Comparison of ENCODE assay signal across 12 cellular contexts in genomic region chr19:6489278-6490061, GRCh38. TPM values are rescaled to one million over a fixed set of nuclear protein-coding genes. Genes with fewer than 3 reads are reported as not detected.
A peak's percentile ranks its signal among the peaks of the same experiment; 100 is the strongest.
DNase-seq lines count a peak whose midpoint lies in the region; ATAC-seq and TF ChIP-seq lines count a peak whose summit lies in the region.
"Had no signal": no experiment of that assay in that cellular context is flagged by ENCODE, and none has a peak within 500 bp of the region (broad histone marks: within the 10 kb centered on the region; RNA-seq: fewer than 3 reads in every experiment).

No MANE protein-coding gene starts in this region.

- CTCF ChIA-PET in activated CD8-positive, alpha-beta memory T cell treated with anti-CD3 and anti-CD28 coated beads, Interleukin-2, amount 10 ng/mL, durations not matched to agents 7 days and 5 days (lab: Charles Lee) = interaction anchor here (1.0 to 2.7 kb wide), 6 partner anchors 8 to 30 kb away, joined by 3 to 13 read pairs (median 6); partner anchors contain the start of genes DENND1C and SLC25A23

- no peaks in the 10 kb centered on the region for H3K4me1 ChIP-seq in endodermal cell (ENCODE audit: control insufficient read depth, insufficient read depth, low read length)

- 72% methylated on average over 11 to 15 of the region's 15 CpGs for WGBS in endodermal cell (ENCODE audit: insufficient coverage in 1 of 2, insufficient read length in 1 of 2), 2 experiments

- intact Hi-C loops in activated T-helper 2 cell treated with anti-CD3 and anti-CD28 coated beads, Interferon-gamma antibody, Interleukin-2, Interleukin-4, amounts not matched to agents 10 μg/mL and 5 μg/mL and 100 μg/mL, durations not matched to agents 14 hours and 24 hours and 36 hours (cut with micrococcal nuclease) = no loop called here

- H3K9ac ChIP-seq in endodermal cell (ENCODE audit: extremely low read depth, low read length, poor library complexity, severe bottlenecking) = no peak overlapping the region

- TF ChIP-seq CTCF in endodermal cell (conservative IDR thresholded peaks at IDR 0.05) = no peak

- peaks cover 2% of the 10 kb centered on the region for H3K9me3 Mint-ChIP-seq in activated CD8-positive, alpha-beta memory T cell treated with anti-CD3 and anti-CD28 coated beads, Interleukin-2, amount 10 ng/mL, durations not matched to agents 7 days and 5 days (ENCODE audit: low read depth)
- peaks cover 4% of the 10 kb centered on the region for H3K9me3 Mint-ChIP-seq in activated T-helper 2 cell treated with anti-CD3 and anti-CD28 coated beads, Interferon-gamma antibody, Interleukin-2, Interleukin-4, amounts not matched to agents 10 μg/mL and 5 μg/mL and 100 μg/mL, durations not matched to agents 14 hours and 24 hours and 36 hours
- H3K9me3 Mint-ChIP-seq in stimulated activated naive B cell treated with anti-CD40 and anti-IgM and Interleukin-4, amounts not matched to agents 10 μg/mL and 1 μg/mL and 100 μg/mL, for 72 hours = peaks cover 3 to 5% of the 10 kb centered on the region in 2 donors
- H3K9me3 Mint-ChIP-seq in endodermal cell = peaks cover 8% of the 10 kb centered on the region

- H3K9me3 ChIP-seq in endodermal cell (ENCODE audit: control insufficient read depth, low read length) = no peaks in the 10 kb centered on the region

- no peak overlapping the region for H3K4me3 ChIP-seq in endodermal cell (ENCODE audit: low read length)

- peak; percentile 74 for DNase-seq in activated CD8-positive, alpha-beta memory T cell treated with anti-CD3 and anti-CD28 coated beads, Interleukin-2, amount 10 ng/mL, durations not matched to agents 7 days and 5 days
- no peak for DNase-seq in activated CD8-positive, alpha-beta memory T cell treated with anti-CD3 and anti-CD28 coated beads, Interleukin-2, amount 50 U/mL, for 4 hours
- no peak for DNase-seq in activated T-helper 2 cell treated with anti-CD3 and anti-CD28 coated beads, Interferon-gamma antibody, Interleukin-2, Interleukin-4, amounts not matched to agents 10 μg/mL and 5 μg/mL and 100 μg/mL, durations not matched to agents 14 hours and 24 hours and 36 hours (ENCODE audit: low spot score)
- DNase-seq in stimulated activated naive B cell treated with anti-CD40 and anti-IgM and Interleukin-4, amounts not matched to agents 10 μg/mL and 1 μg/mL and 100 μg/mL, for 72 hours = no peak
- no peak for DNase-seq in endodermal cell
- DNase-seq: mesendoderm; NCI-H1105; stimulated activated CD4-positive, alpha-beta T cell treated with anti-CD3 and anti-CD28 coated beads, Interleukin-15, amount 100 ng/mL, for 24 hours had no signal

- no peaks in the 10 kb centered on the region for H3K27me3 Mint-ChIP-seq in activated CD8-positive, alpha-beta memory T cell treated with anti-CD3 and anti-CD28 coated beads, Interleukin-2, amount 10 ng/mL, durations not matched to agents 7 days and 5 days
- no peaks in the 10 kb centered on the region for H3K27me3 Mint-ChIP-seq in activated T-helper 2 cell treated with anti-CD3 and anti-CD28 coated beads, Interferon-gamma antibody, Interleukin-2, Interleukin-4, amounts not matched to agents 10 μg/mL and 5 μg/mL and 100 μg/mL, durations not matched to agents 14 hours and 24 hours and 36 hours (ENCODE audit: low read depth)
- peaks cover 0 to 3% of the 10 kb centered on the region in 2 donors for H3K27me3 Mint-ChIP-seq in stimulated activated naive B cell treated with anti-CD40 and anti-IgM and Interleukin-4, amounts not matched to agents 10 μg/mL and 1 μg/mL and 100 μg/mL, for 72 hours
- peaks cover 7% of the 10 kb centered on the region for H3K27me3 Mint-ChIP-seq in endodermal cell (ENCODE audit: insufficient read depth)

- H3K27ac Mint-ChIP-seq in activated CD8-positive, alpha-beta memory T cell treated with anti-CD3 and anti-CD28 coated beads, Interleukin-2, amount 10 ng/mL, durations not matched to agents 7 days and 5 days = peak overlapping the region; percentile 85
- peak overlapping the region; percentile 83 for H3K27ac Mint-ChIP-seq in activated T-helper 2 cell treated with anti-CD3 and anti-CD28 coated beads, Interferon-gamma antibody, Interleukin-2, Interleukin-4, amounts not matched to agents 10 μg/mL and 5 μg/mL and 100 μg/mL, durations not matched to agents 14 hours and 24 hours and 36 hours
- peak overlapping the region; percentile 57 for H3K27ac Mint-ChIP-seq in stimulated activated naive B cell treated with anti-CD40 and anti-IgM and Interleukin-4, amounts not matched to agents 10 μg/mL and 1 μg/mL and 100 μg/mL, for 72 hours
- no peak overlapping the region for H3K27ac Mint-ChIP-seq in endodermal cell

- no peaks in the 10 kb centered on the region for H3K36me3 Mint-ChIP-seq in activated CD8-positive, alpha-beta memory T cell treated with anti-CD3 and anti-CD28 coated beads, Interleukin-2, amount 10 ng/mL, durations not matched to agents 7 days and 5 days
- H3K36me3 Mint-ChIP-seq in activated T-helper 2 cell treated with anti-CD3 and anti-CD28 coated beads, Interferon-gamma antibody, Interleukin-2, Interleukin-4, amounts not matched to agents 10 μg/mL and 5 μg/mL and 100 μg/mL, durations not matched to agents 14 hours and 24 hours and 36 hours (ENCODE audit: low read depth) = no peaks in the 10 kb centered on the region
- H3K36me3 Mint-ChIP-seq in stimulated activated naive B cell treated with anti-CD40 and anti-IgM and Interleukin-4, amounts not matched to agents 10 μg/mL and 1 μg/mL and 100 μg/mL, for 72 hours = peaks cover 0 to 2% of the 10 kb centered on the region in 2 donors
- H3K36me3 Mint-ChIP-seq in endodermal cell (ENCODE audit: low read depth) = no peaks in the 10 kb centered on the region

- ATAC-seq in activated CD8-positive, alpha-beta memory T cell treated with anti-CD3 and anti-CD28 coated beads, Interleukin-2, amount 10 ng/mL, durations not matched to agents 7 days and 5 days = peak; percentile 95
- peak; percentile 68 for ATAC-seq in HG03280 (IDR thresholded peaks at IDR 0.05; ENCODE audit: unreplicated experiment)
- ATAC-seq in stimulated activated naive B cell treated with anti-CD40 and anti-IgM and Interleukin-4, amounts not matched to agents 10 μg/mL and 1 μg/mL and 100 μg/mL, for 72 hours (replicated peaks) = peak; percentile 93 to 95
- no peak for ATAC-seq in HG02970 (IDR thresholded peaks at IDR 0.05; ENCODE audit: low FRiP score, unreplicated experiment)
- no peak for ATAC-seq in GM21381 (IDR thresholded peaks at IDR 0.05; ENCODE audit: unreplicated experiment)

- peaks cover 18% of the 10 kb centered on the region for H3K4me1 Mint-ChIP-seq in activated CD8-positive, alpha-beta memory T cell treated with anti-CD3 and anti-CD28 coated beads, Interleukin-2, amount 10 ng/mL, durations not matched to agents 7 days and 5 days
- peaks cover 14% of the 10 kb centered on the region for H3K4me1 Mint-ChIP-seq in activated T-helper 2 cell treated with anti-CD3 and anti-CD28 coated beads, Interferon-gamma antibody, Interleukin-2, Interleukin-4, amounts not matched to agents 10 μg/mL and 5 μg/mL and 100 μg/mL, durations not matched to agents 14 hours and 24 hours and 36 hours (ENCODE audit: low read depth)
- peaks cover 9 to 15% of the 10 kb centered on the region in 2 donors for H3K4me1 Mint-ChIP-seq in stimulated activated naive B cell treated with anti-CD40 and anti-IgM and Interleukin-4, amounts not matched to agents 10 μg/mL and 1 μg/mL and 100 μg/mL, for 72 hours
- peaks cover 2% of the 10 kb centered on the region for H3K4me1 Mint-ChIP-seq in endodermal cell

- H3K27me3 ChIP-seq in endodermal cell (ENCODE audit: control insufficient read depth, insufficient read depth, low read length, poor library complexity, severe bottlenecking) = no peaks in the 10 kb centered on the region

- no peak overlapping the region for H3K27ac ChIP-seq in endodermal cell (ENCODE audit: low read depth, low read length)

- no peaks in the 10 kb centered on the region for H3K36me3 ChIP-seq in endodermal cell (ENCODE audit: control insufficient read depth, insufficient read depth, low read length)

- peak overlapping the region; percentile 82 for H3K4me3 Mint-ChIP-seq in activated CD8-positive, alpha-beta memory T cell treated with anti-CD3 and anti-CD28 coated beads, Interleukin-2, amount 10 ng/mL, durations not matched to agents 7 days and 5 days
- peak overlapping the region; percentile 53 for H3K4me3 Mint-ChIP-seq in activated T-helper 2 cell treated with anti-CD3 and anti-CD28 coated beads, Interferon-gamma antibody, Interleukin-2, Interleukin-4, amounts not matched to agents 10 μg/mL and 5 μg/mL and 100 μg/mL, durations not matched to agents 14 hours and 24 hours and 36 hours (ENCODE audit: low read depth)
- H3K4me3 Mint-ChIP-seq in stimulated activated naive B cell treated with anti-CD40 and anti-IgM and Interleukin-4, amounts not matched to agents 10 μg/mL and 1 μg/mL and 100 μg/mL, for 72 hours = peak overlapping the region; percentile 75 to 76
- H3K4me3 Mint-ChIP-seq in endodermal cell = no peak overlapping the region

RNA-seq across cellular contexts. Expression of gene DENND1C, which starts 7.9 kb away (rescaled TPM):
- 100 to 1,000 TPM; 100 to 113 TPM for total RNA-seq in activated CD8-positive, alpha-beta memory T cell treated with anti-CD3 and anti-CD28 coated beads, Interleukin-2, amount 10 ng/mL, durations not matched to agents 7 days and 5 days
- 64.3 and 70.0 TPM in 2 replicates for total RNA-seq in activated T-helper 2 cell treated with anti-CD3 and anti-CD28 coated beads, Interferon-gamma antibody, Interleukin-2, Interleukin-4, amounts not matched to agents 10 μg/mL and 5 μg/mL and 100 μg/mL, durations not matched to agents 14 hours and 24 hours and 36 hours
- 1 to 10 TPM; 1.7 to 2.1 TPM for total RNA-seq in endodermal cell
- polyA plus RNA-seq in endodermal cell (2013, experiment 1 of 2) = 0.75 TPM
- polyA plus RNA-seq in endodermal cell (2013, experiment 2 of 2) = 0.79 TPM
- total RNA-seq: SK-MEL-5 had no signal

RNA-seq across cellular contexts. Expression of gene TUBB4A, which starts 12.6 kb away (rescaled TPM):
- total RNA-seq in activated CD8-positive, alpha-beta memory T cell treated with anti-CD3 and anti-CD28 coated beads, Interleukin-2, amount 10 ng/mL, durations not matched to agents 7 days and 5 days = 1 to 10 TPM; 7.5 to 8.1 TPM
- total RNA-seq in activated T-helper 2 cell treated with anti-CD3 and anti-CD28 coated beads, Interferon-gamma antibody, Interleukin-2, Interleukin-4, amounts not matched to agents 10 μg/mL and 5 μg/mL and 100 μg/mL, durations not matched to agents 14 hours and 24 hours and 36 hours = 7.9 and 11.3 TPM in 2 replicates
- total RNA-seq in endodermal cell = 1 to 10 TPM; 5.2 to 7.5 TPM
- polyA plus RNA-seq in endodermal cell (2013, experiment 1 of 2) = 14.0 TPM
- 9.9 TPM for polyA plus RNA-seq in endodermal cell (2013, experiment 2 of 2)

RNA-seq across cellular contexts. Expression of gene CRB3, which starts 25.4 kb away (rescaled TPM):
- under 1 TPM; 0.45 to 0.55 TPM for total RNA-seq in activated CD8-positive, alpha-beta memory T cell treated with anti-CD3 and anti-CD28 coated beads, Interleukin-2, amount 10 ng/mL, durations not matched to agents 7 days and 5 days
- 0.46 TPM in 1 of 2 replicates, not detected in the other for total RNA-seq in activated T-helper 2 cell treated with anti-CD3 and anti-CD28 coated beads, Interferon-gamma antibody, Interleukin-2, Interleukin-4, amounts not matched to agents 10 μg/mL and 5 μg/mL and 100 μg/mL, durations not matched to agents 14 hours and 24 hours and 36 hours
- total RNA-seq in endodermal cell = 10 to 100 TPM; 46.4 to 50.9 TPM
- polyA plus RNA-seq in endodermal cell (2013, experiment 1 of 2) = 5.0 TPM
- polyA plus RNA-seq in endodermal cell (2013, experiment 2 of 2) = 4.1 TPM

RNA-seq across cellular contexts. Expression of gene SLC25A23, which starts 29.9 kb away (rescaled TPM):
- 10 to 100 TPM; 25.2 to 27.9 TPM for total RNA-seq in activated CD8-positive, alpha-beta memory T cell treated with anti-CD3 and anti-CD28 coated beads, Interleukin-2, amount 10 ng/mL, durations not matched to agents 7 days and 5 days
- total RNA-seq in activated T-helper 2 cell treated with anti-CD3 and anti-CD28 coated beads, Interferon-gamma antibody, Interleukin-2, Interleukin-4, amounts not matched to agents 10 μg/mL and 5 μg/mL and 100 μg/mL, durations not matched to agents 14 hours and 24 hours and 36 hours = 20.1 and 27.3 TPM in 2 replicates
- 10 to 100 TPM; 34.9 to 39.5 TPM for total RNA-seq in endodermal cell
- polyA plus RNA-seq in endodermal cell (2013, experiment 1 of 2) = 47.3 TPM
- 45.8 TPM for polyA plus RNA-seq in endodermal cell (2013, experiment 2 of 2)

RNA-seq across cellular contexts. Expression of gene TNFSF9, which starts 41.4 kb away (rescaled TPM):
- 10 to 100 TPM in 1 of 2 experiments, 1 to 10 TPM in 1; 4.7 to 18.5 TPM for total RNA-seq in activated CD8-positive, alpha-beta memory T cell treated with anti-CD3 and anti-CD28 coated beads, Interleukin-2, amount 10 ng/mL, durations not matched to agents 7 days and 5 days
- total RNA-seq in activated T-helper 2 cell treated with anti-CD3 and anti-CD28 coated beads, Interferon-gamma antibody, Interleukin-2, Interleukin-4, amounts not matched to agents 10 μg/mL and 5 μg/mL and 100 μg/mL, durations not matched to agents 14 hours and 24 hours and 36 hours = 6.9 and 7.4 TPM in 2 replicates
- total RNA-seq in endodermal cell = 1 to 10 TPM in 1 of 2 donors, under 1 TPM in 1; 0.68 to 3.9 TPM
- 1.3 TPM for polyA plus RNA-seq in endodermal cell (2013, experiment 1 of 2)
- 2.2 TPM for polyA plus RNA-seq in endodermal cell (2013, experiment 2 of 2)

Comparison
In these comparisons a context has a peak if more than half of its experiments do, and no peak if none do; other contexts are left out.
1. ATAC-seq: peak in activated CD8-positive, alpha-beta memory T cell treated with anti-CD3 and anti-CD28 coated beads, Interleukin-2, amount 10 ng/mL, durations not matched to agents 7 days and 5 days (single experiment), HG03280 (single experiment) and stimulated activated naive B cell treated with anti-CD40 and anti-IgM and Interleukin-4, amounts not matched to agents 10 μg/mL and 1 μg/mL and 100 μg/mL, for 72 hours (2 of 2); none in HG02970 (single experiment) and GM21381 (single experiment).
2. RNA of gene DENND1C, which starts 7.9 kb away (total RNA-seq): 100 to 113 TPM in activated CD8-positive, alpha-beta memory T cell treated with anti-CD3 and anti-CD28 coated beads, Interleukin-2, amount 10 ng/mL, durations not matched to agents 7 days and 5 days and 64.3 to 70.0 TPM in activated T-helper 2 cell treated with anti-CD3 and anti-CD28 coated beads, Interferon-gamma antibody, Interleukin-2, Interleukin-4, amounts not matched to agents 10 μg/mL and 5 μg/mL and 100 μg/mL, durations not matched to agents 14 hours and 24 hours and 36 hours; 1.7 to 2.1 TPM in endodermal cell; every median in the first group is over 10 times any median in the second.
3. RNA of gene CRB3, which starts 25.4 kb away (total RNA-seq): 46.4 to 50.9 TPM in endodermal cell; 0.45 to 0.55 TPM in activated CD8-positive, alpha-beta memory T cell treated with anti-CD3 and anti-CD28 coated beads, Interleukin-2, amount 10 ng/mL, durations not matched to agents 7 days and 5 days and 0.46 TPM in activated T-helper 2 cell treated with anti-CD3 and anti-CD28 coated beads, Interferon-gamma antibody, Interleukin-2, Interleukin-4, amounts not matched to agents 10 μg/mL and 5 μg/mL and 100 μg/mL, durations not matched to agents 14 hours and 24 hours and 36 hours; every median in the first group is over 10 times any median in the second.